Comparison of ENCODE assay signal across 35 cellular contexts in the genomic region with DNA sequence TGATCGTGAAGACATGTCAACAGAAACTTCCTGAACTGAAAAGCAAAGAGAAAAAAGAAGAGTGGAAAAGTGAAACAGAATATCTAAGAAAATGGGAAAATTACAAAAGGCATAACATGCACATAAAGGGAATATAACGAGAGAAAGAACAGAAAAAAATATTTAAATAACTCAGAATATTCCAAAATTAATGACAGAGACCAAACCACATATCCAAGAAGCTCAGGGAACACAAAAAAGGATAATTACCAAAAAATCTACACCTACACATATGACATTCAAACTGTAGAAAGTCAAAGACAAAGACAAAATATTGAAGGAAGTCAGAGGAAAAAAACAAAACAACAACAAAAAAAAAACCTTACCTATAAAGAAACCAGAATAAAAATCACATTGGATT.
"Had no signal": no experiment of that assay in that cellular context is flagged by ENCODE, and none has a peak within 500 bp of the region (broad histone marks: within the 10 kb centered on the region; RNA-seq: fewer than 3 reads in every experiment).

No MANE protein-coding gene starts in this region.

- H3K36me3 ChIP-seq: MG63 had no signal

- H3K4me3 ChIP-seq: MG63 had no signal

- DNase-seq: Karpas-422, Kasumi-1, MG63, MM.1S, MV-4-11, NCI-H1048, NCI-H1092, NCI-H1092 treated with DMSO at 0.1 percent for 48 hours, NCI-H1105, NCI-H1105 treated with DMSO at 0.1 percent for 48 hours, NCI-H1417, NCI-H1417 treated with DMSO at 0.1 percent for 48 hours, NCI-H1436, NCI-H1436 treated with DMSO at 0.1 percent for 48 hours, NCI-H146, NCI-H1694, NCI-H1694 treated with DMSO at 0.1 percent for 48 hours, NCI-H187, NCI-H187 treated with DMSO at 0.1 percent for 48 hours, NCI-H1930, NCI-H2029, NCI-H2029 treated with DMSO at 0.1 percent for 48 hours, NCI-H2081, NCI-H2081 treated with DMSO at 0.1 percent for 48 hours, NCI-H2107, NCI-H2171, NCI-H2171 treated with DMSO at 0.1 percent for 48 hours, NCI-H2227 treated with DMSO at 0.1 percent for 48 hours, NCI-H226, NCI-H345, NCI-H446, NCI-H446 treated with DMSO at 0.1 percent for 48 hours, NCI-H510A, NCI-H510A treated with DMSO at 0.1 percent for 48 hours, NCI-H524 had no signal
